ENCODE assay signal across 1 cellular context in genomic region chr1:222618001-222618879, GRCh38.
TF ChIP-seq lines count a peak whose summit lies in the region.

MIA3 (plus strand) TSS chr1:222618097; CDS start chr1:222618111, 14 bp downstream.

TF ChIP-seq in GM12878, 131 proteins besides CTCF, POLR2A, EP300 and RAD21 (continued from another document):
- no peak for TF ChIP-seq NRF1 (conservative IDR thresholded peaks at IDR 0.05; ENCODE audit: low read depth, low read length)
- 0 out of 2 replicates have a peak, but pooled peaks have one; percentile 46 for TF ChIP-seq STAT1 (conservative IDR thresholded peaks at IDR 0.05)
